Comparison of ENCODE assay signal across 16 cellular contexts in the genomic region with DNA sequence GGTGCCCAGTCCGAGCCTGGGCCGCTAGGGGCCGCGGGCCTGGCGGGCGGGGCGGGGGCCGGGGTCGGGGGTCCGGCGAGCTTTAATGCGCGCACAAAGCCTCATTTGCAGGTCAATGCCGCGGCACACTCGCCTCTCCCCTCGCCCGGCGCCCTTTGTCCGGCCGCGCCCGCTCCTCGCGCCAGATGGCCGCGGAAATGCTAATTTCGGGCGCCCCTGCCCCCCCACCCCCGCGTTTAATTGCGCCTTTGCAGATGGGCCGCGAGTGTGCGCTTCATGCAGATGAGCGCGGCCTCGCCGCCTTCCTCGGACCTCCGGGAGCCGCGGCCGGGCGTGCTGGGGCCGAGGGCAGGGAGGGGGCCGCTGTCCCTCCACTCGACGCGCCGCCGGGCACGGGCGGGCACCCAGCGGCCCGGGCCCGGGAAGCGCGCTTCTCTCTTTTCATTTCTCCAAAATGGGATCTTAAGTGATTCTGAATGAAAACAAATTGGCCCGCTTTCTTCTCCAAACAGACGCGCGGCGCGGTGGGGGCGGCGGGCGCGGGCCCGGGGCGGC. TPM values are rescaled to one million over a fixed set of nuclear protein-coding genes. Genes with fewer than 3 reads are reported as not detected.
DNase-seq lines count a peak whose midpoint lies in the region; ATAC-seq and TF ChIP-seq lines count a peak whose summit lies in the region.
"Had no signal": no experiment of that assay in that cellular context is flagged by ENCODE, and none has a peak within 500 bp of the region (broad histone marks: within the 10 kb centered on the region; RNA-seq: fewer than 3 reads in every experiment).

No MANE protein-coding gene starts in this region.

- H3K9me3 ChIP-seq in GM23248 (ENCODE audit: low read depth) (no peaks in the 10 kb centered on the region), ascending aorta (no peaks in the 10 kb centered on the region), iPS-18c (ENCODE audit: control insufficient read depth, insufficient read depth, low read length) (no peaks in the 10 kb centered on the region), smooth muscle cell (replicated peaks; ENCODE audit: low read depth) (no peaks in the 10 kb centered on the region)

- H3K4me1 ChIP-seq in GM23248 (ENCODE audit: insufficient read depth) (no peaks in the 10 kb centered on the region), ascending aorta (peaks cover 3 to 4% of the 10 kb centered on the region in 2 donors), smooth muscle cell (ENCODE audit: low read depth) (peaks cover 8% of the 10 kb centered on the region)

- H3K27ac ChIP-seq in GM23248: no peak overlapping the region
- H3K27ac ChIP-seq in ascending aorta: no peak overlapping the region
- no peak overlapping the region for H3K27ac ChIP-seq in smooth muscle cell (ENCODE audit: low read depth)
- H3K27ac ChIP-seq: gastroesophageal sphincter, PC-9 had no signal

- DNase-seq in GM23248 (peak; percentile 13), ascending aorta (ENCODE audit: low spot score in 2 of 2) (no peak), smooth muscle cell (lab: John Stamatoyannopoulos, UW; ENCODE audit: unreplicated experiment) (no peak)
- DNase-seq in activated CD4-positive, alpha-beta T cell treated with anti-CD3 and anti-CD28 coated beads, Interleukin-2, amount 50 U/mL, for 4 hours: no peak
- DNase-seq: activated CD4-positive, alpha-beta memory T cell treated with anti-CD3 and anti-CD28 coated beads, Interleukin-2, amount 10 ng/mL, durations not matched to agents 7 days and 5 days; activated naive CD8-positive, alpha-beta T cell treated with anti-CD3 and anti-CD28 coated beads for 36 hours; activated T-cell treated with anti-CD3 and anti-CD28 coated beads, Interleukin-2, amount 50 U/mL, for 72 hours; NCI-H2081; NCI-H526 treated with DMSO at 0.1 percent for 48 hours; PC-9 had no signal

- peak overlapping the region; percentile 32; the same call in 1 of the 2 replicates for H3K4me3 ChIP-seq in GM23248
- H3K4me3 ChIP-seq in ascending aorta: peak overlapping the region; percentile 53
- H3K4me3 ChIP-seq in iPS-18c (ENCODE audit: insufficient read depth, low read depth, low read length): peak overlapping the region; percentile 2; the same call in 1 of the 2 replicates
- H3K4me3 ChIP-seq in smooth muscle cell: peak overlapping the region; percentile 40
- H3K4me3 ChIP-seq: PC-9 had no signal

- in situ Hi-C loops in GM23248 (cut with MboI): no loop called here

- TF ChIP-seq CTCF in ascending aorta (IDR thresholded peaks at IDR 0.05) (no peak), smooth muscle cell (IDR thresholded peaks at IDR 0.05; ENCODE audit: borderline replicate concordance, insufficient read depth, poor library complexity, severe bottlenecking) (no peak)

- H3K9ac ChIP-seq in GM23248: no peak overlapping the region
- H3K9ac ChIP-seq in smooth muscle cell (ENCODE audit: low read depth): no peak overlapping the region

- no peaks in the 10 kb centered on the region for H3K9me2 ChIP-seq in GM23248 (ENCODE audit: insufficient read depth)

- H4K20me1 ChIP-seq in GM23248 (ENCODE audit: insufficient read depth) (no peaks in the 10 kb centered on the region), smooth muscle cell (ENCODE audit: low read depth) (no peaks in the 10 kb centered on the region)

- H3K4me2 ChIP-seq in GM23248 (ENCODE audit: unreplicated experiment) (peak overlapping the region; percentile 54), smooth muscle cell (peak overlapping the region; percentile 86)
- H3K4me2 ChIP-seq: PC-9 had no signal

- no peaks in the 10 kb centered on the region for H3K79me2 ChIP-seq in GM23248 (ENCODE audit: insufficient read depth)
- no peaks in the 10 kb centered on the region for H3K79me2 ChIP-seq in smooth muscle cell (ENCODE audit: low read depth)

- 1 to 3% methylated on average over 15 to 53 of the region's 71 CpGs for WGBS in GM23248 (ENCODE audit: low coverage in 1 of 2, low lambda C conversion rate in 2 of 2, missing lambda C conversion rate in 2 of 2), 2 experiments
- 5% methylated on average over 18 of the region's 71 CpGs for WGBS in smooth muscle cell (ENCODE audit: low lambda C conversion rate)

- H3F3A ChIP-seq in GM23248 (ENCODE audit: insufficient read depth): no peaks in the 10 kb centered on the region
- no peaks in the 10 kb centered on the region for H3F3A ChIP-seq in smooth muscle cell (ENCODE audit: low read depth)

- H3K36me3 ChIP-seq in GM23248 (ENCODE audit: low read depth) (no peaks in the 10 kb centered on the region), ascending aorta (no peaks in the 10 kb centered on the region), smooth muscle cell (ENCODE audit: low read depth) (no peaks in the 10 kb centered on the region)
- H3K36me3 ChIP-seq: gastroesophageal sphincter had no signal

- H2AFZ ChIP-seq in GM23248: no peak overlapping the region
- H2AFZ ChIP-seq in smooth muscle cell (ENCODE audit: low read depth): no peak overlapping the region
- H2AFZ ChIP-seq: PC-9 had no signal

- intact Hi-C loops in ascending aorta (cut with DNase I): no loop called here

- H3K27me3 ChIP-seq in GM23248 (replicated peaks; ENCODE audit: insufficient read depth) (peaks cover 11% of the 10 kb centered on the region), ascending aorta (peaks cover 9% of the 10 kb centered on the region), smooth muscle cell (ENCODE audit: low read depth) (no peaks in the 10 kb centered on the region)

- no peak for ATAC-seq in GM19324 (IDR thresholded peaks at IDR 0.05; ENCODE audit: low FRiP score, unreplicated experiment)
- ATAC-seq in GM18498 (IDR thresholded peaks at IDR 0.05; ENCODE audit: unreplicated experiment): no peak
- ATAC-seq in GM18867 (IDR thresholded peaks at IDR 0.05; ENCODE audit: unreplicated experiment): no peak
- ATAC-seq: gastroesophageal sphincter; stimulated activated memory B cell treated with anti-CD40 and anti-IgM and Interleukin-4, amounts not matched to agents 10 μg/mL and 1 μg/mL and 100 μg/mL, for 72 hours had no signal

RNA-seq across cellular contexts. Expression of gene CDKN1C, which starts 23.1 kb away (rescaled TPM):
- total RNA-seq in GM23248 (2014; rRNA removed; shearing (Covaris generic)): 0.43 TPM in 1 of 2 replicates, not detected in the other
- polyA plus RNA-seq in GM23248 (2016; fragmentation: Nextera tagmentation; extraction: Ambion mirVana): 0.38 and 1.2 TPM in 2 replicates
- total RNA-seq in ascending aorta: 18.1 TPM
- 171 and 194 TPM in 2 replicates for total RNA-seq in smooth muscle cell
- 303 and 392 TPM in 2 replicates for polyA plus RNA-seq in smooth muscle cell

Comparison
In these comparisons a context has a peak if more than half of its experiments do, and no peak if none do; other contexts are left out.
1. H3K4me3 ChIP-seq: peak in every context shown above with its lines; median percentile 53 in ascending aorta; 40 in smooth muscle cell; 32 in GM23248; 2 in iPS-18c.
2. RNA of gene CDKN1C, which starts 23.1 kb away (total RNA-seq): 171 to 194 TPM in smooth muscle cell and 18.1 TPM in ascending aorta (single experiment); 0.43 TPM in GM23248; every median in the first group is over 10 times any median in the second.